ENCODE assay signal across 1 cellular context in genomic region chr16:56382459-56382858, GRCh38.
TF ChIP-seq lines count a peak whose summit lies in the region.

No MANE protein-coding gene starts in this region.

TF ChIP-seq in HepG2, 621 proteins besides CTCF, POLR2A, EP300 and RAD21 (continued from another document):
- TF ChIP-seq MAFG (CRISPR knock-in tag; IDR thresholded peaks at IDR 0.05) (no peak), ZBTB26 (CRISPR knock-in tag; IDR thresholded peaks at IDR 0.05; ENCODE audit: borderline replicate concordance) (no peak), ZBTB43 (CRISPR knock-in tag; conservative IDR thresholded peaks at IDR 0.05) (no peak), HMG20A (CRISPR knock-in tag; IDR thresholded peaks at IDR 0.05; ENCODE audit: borderline replicate concordance) (peak; percentile 13; the same call in 1 of the 2 replicates), ZNF569 (CRISPR knock-in tag; IDR thresholded peaks at IDR 0.05; ENCODE audit: borderline replicate concordance) (no peak), NCOR1 (IDR thresholded peaks at IDR 0.05; ENCODE audit: borderline replicate concordance, low read length) (peak; percentile 88), MTA3 (CRISPR knock-in tag; IDR thresholded peaks at IDR 0.05) (no peak), ZEB1 (IDR thresholded peaks at IDR 0.05; ENCODE audit: insufficient replicate concordance, low read depth) (no peak), HDAC6 (IDR thresholded peaks at IDR 0.05; ENCODE audit: low read depth, low read length) (no peak), RBM22 (optimal IDR thresholded peaks at IDR 0.05; ENCODE audit: low read length) (no peak), HNF4A (CRISPR knock-in tag; IDR thresholded peaks at IDR 0.05) (peak; percentile 93), MAX (IDR thresholded peaks at IDR 0.05) (peak; percentile 48; the same call in 1 of the 2 replicates), SOX13 (IDR thresholded peaks at IDR 0.05) (no peak), SOX13 (CRISPR knock-in tag; conservative IDR thresholded peaks at IDR 0.05 in 1 of 2, IDR thresholded peaks at IDR 0.05 in 1 of 2) (peak in 1 of 2 experiments; percentile 38; a peak in 1 of 4 replicates), PITX1 (CRISPR knock-in tag; IDR thresholded peaks at IDR 0.05) (no peak), ZNF879 (CRISPR knock-in tag; IDR thresholded peaks at IDR 0.05) (no peak), KLF6 (CRISPR knock-in tag; IDR thresholded peaks at IDR 0.05) (no peak)
